In the genomic region with DNA sequence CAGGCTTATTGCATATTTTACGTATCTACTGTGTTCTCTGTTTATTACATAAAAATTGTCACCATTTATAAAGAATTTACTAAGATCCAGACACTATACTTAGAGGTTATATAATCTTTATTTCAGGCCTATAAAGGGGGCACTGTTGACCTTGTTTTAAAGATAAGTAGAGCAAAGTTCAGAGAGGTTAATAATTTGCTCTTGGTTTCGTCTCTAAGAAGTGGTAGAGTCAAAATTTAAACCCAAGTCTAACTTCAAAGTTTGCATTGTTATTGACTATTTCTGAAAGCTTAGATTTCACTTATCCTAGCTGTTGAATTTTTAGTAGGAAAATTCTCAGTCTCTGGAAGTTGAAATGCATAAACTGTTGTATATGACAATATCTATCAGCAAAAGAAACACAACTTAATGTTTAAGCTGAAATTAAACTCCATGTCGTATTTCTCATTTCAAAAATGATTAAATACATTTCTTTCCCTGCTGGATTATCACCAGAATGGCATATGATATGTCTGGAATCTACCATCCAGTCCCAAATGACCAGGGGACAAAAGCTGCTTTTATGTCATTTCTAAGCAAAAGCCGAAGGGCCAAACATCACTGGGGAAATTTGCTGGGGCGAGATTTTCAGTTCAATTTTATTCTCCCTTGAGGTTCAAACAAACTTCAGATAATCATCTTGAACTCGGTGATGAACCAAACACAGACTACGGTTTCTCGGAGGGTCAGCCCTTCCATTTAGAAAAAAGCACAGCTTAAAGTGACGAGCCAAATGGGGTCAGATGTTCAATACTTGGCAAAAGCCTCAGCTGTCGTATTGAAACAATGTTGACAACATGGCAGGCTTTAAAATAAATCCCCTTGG, we compare ENCODE assay signal across 24 cellular contexts.
DNase-seq lines count a peak whose midpoint lies in the region; ATAC-seq, FAIRE-seq and TF ChIP-seq lines count a peak whose summit lies in the region.
"Had no signal": no experiment of that assay in that cellular context is flagged by ENCODE, and none has a peak within 500 bp of the region (broad histone marks: within the 10 kb centered on the region; RNA-seq: fewer than 3 reads in every experiment).

No MANE protein-coding gene starts in this region.

- H3K4me2 ChIP-seq in GM23338 (no peak overlapping the region), K562 (ENCODE audit: insufficient read depth, low read length) (no peak overlapping the region), PC-9 (no peak overlapping the region)

- no peak overlapping the region for H3K27ac ChIP-seq in GM23338 (ENCODE audit: low read depth)
- H3K27ac ChIP-seq in K562 (ENCODE audit: extremely low read depth, low read depth, low read length), result no peak overlapping the region
- H3K27ac ChIP-seq in gastrocnemius medialis, result no peak overlapping the region
- no peak overlapping the region for H3K27ac ChIP-seq in PC-9
- H3K27ac ChIP-seq: ascending aorta, foreskin keratinocyte, upper lobe of left lung, VCaP had no signal

- POLR2A ChIA-PET in K562 (lab: Yijun Ruan, JAX) (no interaction called here), PC-9 (lab: Charles Lee; ENCODE audit: unreplicated experiment) (no interaction called here)

- in situ Hi-C loops in K562 (cut with MboI) (no loop called here), gastrocnemius medialis (cut with MboI; ENCODE audit: low sequenced_read_pairs in 4 of 4) (no loop called here)

- H3K27me3 ChIP-seq in GM23338 (ENCODE audit: insufficient read depth) (no peaks in the 10 kb centered on the region), K562 (ENCODE audit: control insufficient read depth in 2 of 2, insufficient read depth in 2 of 2, low read length in 2 of 2) (no peaks in the 10 kb centered on the region), gastrocnemius medialis (no peaks in the 10 kb centered on the region), PC-9 (ENCODE audit: insufficient read depth, low read depth) (no peaks in the 10 kb centered on the region)
- H3K27me3 ChIP-seq: ascending aorta, foreskin keratinocyte, upper lobe of left lung had no signal

- H3K79me2 ChIP-seq in GM23338 (replicated peaks; ENCODE audit: insufficient read depth) (no peaks in the 10 kb centered on the region), K562 (ENCODE audit: control insufficient read depth, insufficient read depth, low read length) (no peaks in the 10 kb centered on the region), PC-9 (ENCODE audit: low read depth) (no peaks in the 10 kb centered on the region)

- intact Hi-C loops in K562 (cut with micrococcal nuclease), result no loop called here
- intact Hi-C loops in left colon (cut with DNase I, micrococcal nuclease), result no loop called here
- intact Hi-C loops in gastrocnemius medialis (cut with DNase I; ENCODE audit: low total_unique reads), result no loop called here
- intact Hi-C loops in PC-9 (cut with micrococcal nuclease; ENCODE audit: unreplicated experiment), result no loop called here

- TF ChIP-seq EP300 in K562 (IDR thresholded peaks at IDR 0.05; ENCODE audit: low read length), result no peak

- no peak for ATAC-seq in GM23338
- ATAC-seq in K562, result no peak
- peak; percentile 70 for ATAC-seq in left colon
- ATAC-seq in gastrocnemius medialis, result no peak
- ATAC-seq: foreskin keratinocyte, mucosa of descending colon, sciatic nerve, T-helper 17 cell had no signal

- no TSS peak for BruUV-seq in K562 (replicated peaks; lab: Mats Ljungman, UMichigan)
- no TSS peak for BruUV-seq in PC-9 (replicated peaks; lab: Mats Ljungman, UMichigan)

- TF ChIP-seq POLR2A in K562 (conservative IDR thresholded peaks at IDR 0.05) (no peak), gastrocnemius medialis (IDR thresholded peaks at IDR 0.05) (no peak)

- H4K20me1 ChIP-seq in GM23338 (replicated peaks; ENCODE audit: insufficient read depth), result no peaks in the 10 kb centered on the region
- H4K20me1 ChIP-seq in K562 (replicated peaks; ENCODE audit: control insufficient read depth, insufficient read depth, low read length), result no peaks in the 10 kb centered on the region
- no peaks in the 10 kb centered on the region for H4K20me1 ChIP-seq in PC-9 (ENCODE audit: insufficient read depth)

- DNase-seq in GM23338 (ENCODE audit: low spot score) (no peak), K562 (ENCODE audit: extremely low read depth in 1 of 4, low spot score in 3 of 4) (no peak), left colon (no peak), gastrocnemius medialis (no peak), inferior parietal cortex (ENCODE audit: extremely low spot score) (no peak), putamen (ENCODE audit: low spot score) (no peak), PC-9 (no peak)
- DNase-seq in effector CD8-positive, alpha-beta T cell (lab: John Stamatoyannopoulos, UW), result no peak
- DNase-seq: activated CD4-positive, alpha-beta memory T cell treated with anti-CD3 and anti-CD28 coated beads for 36 hours; activated T-cell treated with anti-CD3 and anti-CD28 coated beads, Interleukin-2, amount 50 U/mL, for 24 hours; DMS79 treated with DMSO at 0.1 percent for 48 hours; foreskin keratinocyte; mucosa of descending colon; NCI-H1417; NCI-H526; SIG-M5; stimulated activated CD4-positive, alpha-beta T cell treated with anti-CD3 and anti-CD28 coated beads, Interleukin-2, amount 100 ng/mL, for 48 hours; T-helper 17 cell; upper lobe of left lung had no signal

- H3K27me3 Mint-ChIP-seq in GM23338 (ENCODE audit: insufficient read depth, low read depth, poor library complexity), result no peaks in the 10 kb centered on the region
- H3K27me3 Mint-ChIP-seq: activated CD4-positive, alpha-beta memory T cell treated with anti-CD3 and anti-CD28 coated beads for 36 hours; activated naive CD4-positive, alpha-beta T cell treated with anti-CD3 and anti-CD28 coated beads, Interleukin-2, amount 50 U/mL, for 24 hours; activated T-cell treated with anti-CD3 and anti-CD28 coated beads, Interleukin-2, amount 50 U/mL, for 24 hours; T-helper 17 cell had no signal

- H3K4me3 Mint-ChIP-seq in GM23338, result no peak overlapping the region
- H3K4me3 Mint-ChIP-seq: activated CD4-positive, alpha-beta memory T cell treated with anti-CD3 and anti-CD28 coated beads for 36 hours; activated naive CD4-positive, alpha-beta T cell treated with anti-CD3 and anti-CD28 coated beads, Interleukin-2, amount 50 U/mL, for 24 hours; activated T-cell treated with anti-CD3 and anti-CD28 coated beads, Interleukin-2, amount 50 U/mL, for 24 hours; T-helper 17 cell had no signal

- H3K36me3 ChIP-seq in GM23338 (ENCODE audit: insufficient read depth) (no peaks in the 10 kb centered on the region), K562 (ENCODE audit: control insufficient read depth, insufficient read depth, low read length) (no peaks in the 10 kb centered on the region), gastrocnemius medialis (no peaks in the 10 kb centered on the region), PC-9 (ENCODE audit: low read depth) (no peaks in the 10 kb centered on the region)
- H3K36me3 ChIP-seq: ascending aorta, upper lobe of left lung had no signal

- peaks cover 13% of the 10 kb centered on the region for H3K4me1 ChIP-seq in GM23338 (ENCODE audit: insufficient read depth)
- no peaks in the 10 kb centered on the region for H3K4me1 ChIP-seq in K562 (replicated peaks in 1 of 2; ENCODE audit: control insufficient read depth in 2 of 2, insufficient read depth in 2 of 2, low read length in 2 of 2)
- H3K4me1 ChIP-seq in gastrocnemius medialis, result peaks cover 0 to 10% of the 10 kb centered on the region in 2 donors
- H3K4me1 ChIP-seq in PC-9 (replicated peaks; ENCODE audit: insufficient read depth), result no peaks in the 10 kb centered on the region
- H3K4me1 ChIP-seq: upper lobe of left lung had no signal

- peaks cover 7% of the 10 kb centered on the region for H3K4me1 Mint-ChIP-seq in GM23338
- H3K4me1 Mint-ChIP-seq: activated naive CD4-positive, alpha-beta T cell treated with anti-CD3 and anti-CD28 coated beads, Interleukin-2, amount 50 U/mL, for 24 hours; T-helper 17 cell had no signal

- WGBS in K562 (ENCODE audit: insufficient coverage, low coverage, missing lambda C conversion rate), result 6% methylated on average over 10 of the region's 10 CpGs

- no peaks in the 10 kb centered on the region for H3K9me1 ChIP-seq in K562 (ENCODE audit: control insufficient read depth, insufficient read depth, low read length)

- H3K9me3 ChIP-seq in K562 (replicated peaks; ENCODE audit: control insufficient read depth, insufficient read depth, low read depth, low read length), result no peaks in the 10 kb centered on the region
- no peaks in the 10 kb centered on the region for H3K9me3 ChIP-seq in gastrocnemius medialis
- H3K9me3 ChIP-seq in PC-9 (ENCODE audit: insufficient read depth, low read depth), result no peaks in the 10 kb centered on the region
- H3K9me3 ChIP-seq: ascending aorta, upper lobe of left lung had no signal

- H3K4me3 ChIP-seq in GM23338 (no peak overlapping the region), K562 (no peak overlapping the region), gastrocnemius medialis (peak overlapping the region; percentile 3 to 28 (median 21)), PC-9 (no peak overlapping the region)
- H3K4me3 ChIP-seq: ascending aorta, mucosa of descending colon, upper lobe of left lung had no signal

- H3F3A ChIP-seq in GM23338 (replicated peaks; ENCODE audit: low read depth) (no peaks in the 10 kb centered on the region), PC-9 (ENCODE audit: insufficient read depth, low read depth) (no peaks in the 10 kb centered on the region)

- H3K9ac ChIP-seq in K562 (ENCODE audit: insufficient read depth in 1 of 2, low read depth in 2 of 2, low read length in 2 of 2), result no peak overlapping the region

- CTCF ChIA-PET in K562 (lab: Yijun Ruan, JAX; ENCODE audit: low intra/inter-chr PET ratio) (no interaction called here), PC-9 (lab: Charles Lee) (interaction anchor here (0.6 kb wide), 1 partner anchor 348 kb away, joined by 3 read pairs; no protein-coding TSS in a partner anchor)

- H2AFZ ChIP-seq in GM23338, result peak overlapping the region; percentile 35; the same call in 1 of the 2 replicates
- H2AFZ ChIP-seq in K562 (ENCODE audit: low read depth, low read length), result no peak overlapping the region
- H2AFZ ChIP-seq in PC-9, result no peak overlapping the region

- H3K27ac Mint-ChIP-seq in GM23338, result no peak overlapping the region
- H3K27ac Mint-ChIP-seq: activated CD4-positive, alpha-beta memory T cell treated with anti-CD3 and anti-CD28 coated beads for 36 hours; activated naive CD4-positive, alpha-beta T cell treated with anti-CD3 and anti-CD28 coated beads, Interleukin-2, amount 50 U/mL, for 24 hours; activated T-cell treated with anti-CD3 and anti-CD28 coated beads, Interleukin-2, amount 50 U/mL, for 24 hours; T-helper 17 cell had no signal

- H3K9me3 Mint-ChIP-seq in GM23338, result peaks cover 23% of the 10 kb centered on the region
- H3K9me3 Mint-ChIP-seq: activated naive CD4-positive, alpha-beta T cell treated with anti-CD3 and anti-CD28 coated beads, Interleukin-2, amount 50 U/mL, for 24 hours; activated T-cell treated with anti-CD3 and anti-CD28 coated beads, Interleukin-2, amount 50 U/mL, for 24 hours had no signal

- no peak for TF ChIP-seq RAD21 in K562 (CRISPR knock-in tag; conservative IDR thresholded peaks at IDR 0.05 in 1 of 2, IDR thresholded peaks at IDR 0.05 in 1 of 2)

- FAIRE-seq in K562 (lab: Jason Lieb, UNC), result no peak
- FAIRE-seq: endothelial cell of umbilical vein had no signal

- no peak for TF ChIP-seq CTCF in GM23338 (conservative IDR thresholded peaks at IDR 0.05; ENCODE audit: low read depth in 2 of 2)
- no peak for TF ChIP-seq CTCF in K562 (IDR thresholded peaks at IDR 0.05 in 2 of 3, conservative IDR thresholded peaks at IDR 0.05 in 1 of 3; ENCODE audit: insufficient read depth in 2 of 3, low read depth in 1 of 3, low read length in 3 of 3)
- no peak for TF ChIP-seq CTCF in gastrocnemius medialis (IDR thresholded peaks at IDR 0.05 in 4 of 5, conservative IDR thresholded peaks at IDR 0.05 in 1 of 5)
- TF ChIP-seq CTCF in PC-9 (conservative IDR thresholded peaks at IDR 0.05), result no peak

- no peaks in the 10 kb centered on the region for H3K9me2 ChIP-seq in GM23338 (ENCODE audit: insufficient read depth)
- no peaks in the 10 kb centered on the region for H3K9me2 ChIP-seq in PC-9 (ENCODE audit: insufficient read depth)

- H3K36me3 Mint-ChIP-seq in GM23338 (ENCODE audit: low read depth), result peaks cover 22% of the 10 kb centered on the region
- H3K36me3 Mint-ChIP-seq: activated CD4-positive, alpha-beta memory T cell treated with anti-CD3 and anti-CD28 coated beads for 36 hours; activated naive CD4-positive, alpha-beta T cell treated with anti-CD3 and anti-CD28 coated beads, Interleukin-2, amount 50 U/mL, for 24 hours had no signal

Comparison
In these comparisons a context has a peak if more than half of its experiments do, and no peak if none do; other contexts are left out.
1. H3K4me3 ChIP-seq: peak in gastrocnemius medialis (4 of 4); none in GM23338 (single experiment), K562 (single experiment) and PC-9 (single experiment).